ENCODE assay signal across 21 cellular contexts in genomic region chr10:68083953-68084352, GRCh38. TPM values are rescaled to one million over a fixed set of nuclear protein-coding genes. Genes with fewer than 3 reads are reported as not detected.
DNase-seq lines count a peak whose midpoint lies in the region; ATAC-seq, FAIRE-seq and TF ChIP-seq lines count a peak whose summit lies in the region.
"Had no signal": no experiment of that assay in that cellular context is flagged by ENCODE, and none has a peak within 500 bp of the region (broad histone marks: within the 10 kb centered on the region; RNA-seq: fewer than 3 reads in every experiment).

No MANE protein-coding gene starts in this region.

- dilution Hi-C loops in keratinocyte (cut with MboI; ENCODE audit: extremely low pct_ligation_motif_present, low sequenced_read_pairs), result no loop called here

- TF ChIP-seq EP300 in SK-N-SH (IDR thresholded peaks at IDR 0.05; ENCODE audit: borderline replicate concordance in 1 of 2, low read depth in 1 of 2, low read length in 1 of 2), result no peak

- H3K27ac ChIP-seq in right atrium auricular region (peak overlapping the region; percentile 13 to 30), right cardiac atrium (ENCODE audit: low read length) (no peak overlapping the region), SK-N-SH (ENCODE audit: low read depth in 2 of 2, low read length in 1 of 2) (peak overlapping the region in 1 of 2 experiments; percentile 55; a peak in 1 of 4 replicates), keratinocyte (ENCODE audit: control insufficient read depth, insufficient read depth, low read length) (no peak overlapping the region)

- H3K36me3 ChIP-seq in right atrium auricular region (no peaks in the 10 kb centered on the region), SK-N-SH (replicated peaks in 1 of 2; ENCODE audit: control insufficient read depth in 1 of 2, insufficient read depth in 2 of 2, low read length in 1 of 2) (no peaks in the 10 kb centered on the region), keratinocyte (ENCODE audit: control insufficient read depth in 2 of 2, extremely low read depth in 1 of 2, insufficient read depth in 2 of 2, low read length in 2 of 2) (no peaks in the 10 kb centered on the region)

- no peak overlapping the region for H3K9ac ChIP-seq in SK-N-SH
- no peak overlapping the region for H3K9ac ChIP-seq in keratinocyte (ENCODE audit: control insufficient read depth, extremely low read depth, insufficient read depth, low read length)

- ATAC-seq in right cardiac atrium (no peak), GM18907 (IDR thresholded peaks at IDR 0.05; ENCODE audit: unreplicated experiment) (no peak)

- no peak for DNase-seq in right atrium auricular region (ENCODE audit: low spot score)
- DNase-seq in right cardiac atrium, result no peak
- no peak for DNase-seq in SK-N-SH
- DNase-seq in keratinocyte (ENCODE audit: low read depth, low spot score), result no peak
- no peak for DNase-seq in GOT3 (lab: John Stamatoyannopoulos, UW)
- DNase-seq in activated naive CD8-positive, alpha-beta T cell treated with anti-CD3 and anti-CD28 coated beads for 36 hours, result no peak
- no peak for DNase-seq in NCI-H748 (lab: John Stamatoyannopoulos, UW; ENCODE audit: unreplicated experiment)
- DNase-seq: AML-193; CD4-positive, CD25-positive, alpha-beta regulatory T cell; DMS79; HCEC 1CT; KBM-7; NCI-H1092; NCI-H1694; NCI-H2107; NCI-H226; NCI-H526 had no signal

- H3K9me3 Mint-ChIP-seq in activated naive CD8-positive, alpha-beta T cell treated with anti-CD3 and anti-CD28 coated beads for 36 hours, result no peaks in the 10 kb centered on the region

- H3K79me2 ChIP-seq in SK-N-SH (ENCODE audit: insufficient read depth) (no peaks in the 10 kb centered on the region), keratinocyte (ENCODE audit: control insufficient read depth, insufficient read depth, low read length) (no peaks in the 10 kb centered on the region)

- no peak for TF ChIP-seq RAD21 in SK-N-SH (IDR thresholded peaks at IDR 0.05; ENCODE audit: low read length)

- peaks cover 10% of the 10 kb centered on the region for H3F3A ChIP-seq in SK-N-SH (replicated peaks; ENCODE audit: insufficient read depth)

- H2AFZ ChIP-seq in SK-N-SH (ENCODE audit: low read depth) (peak overlapping the region; percentile 64; the same call in 1 of the 2 replicates), keratinocyte (ENCODE audit: control insufficient read depth, low read length) (peak overlapping the region; percentile 32)

- H3K9me3 ChIP-seq in right atrium auricular region, result no peaks in the 10 kb centered on the region
- no peaks in the 10 kb centered on the region for H3K9me3 ChIP-seq in right cardiac atrium (ENCODE audit: control insufficient read depth, low read length)
- no peaks in the 10 kb centered on the region for H3K9me3 ChIP-seq in SK-N-SH
- no peaks in the 10 kb centered on the region for H3K9me3 ChIP-seq in keratinocyte (ENCODE audit: control insufficient read depth, low read depth, low read length)

- H3K4me3 ChIP-seq in right atrium auricular region (no peak overlapping the region), right cardiac atrium (ENCODE audit: low read length) (no peak overlapping the region), SK-N-SH (ENCODE audit: low read depth in 2 of 2, low read length in 1 of 2) (no peak overlapping the region), keratinocyte (ENCODE audit: control insufficient read depth in 2 of 3, extremely low read depth in 1 of 3, insufficient read depth in 2 of 3, low read depth in 1 of 3, low read length in 3 of 3) (no peak overlapping the region)

- no peak overlapping the region for H3K4me3 Mint-ChIP-seq in activated naive CD8-positive, alpha-beta T cell treated with anti-CD3 and anti-CD28 coated beads for 36 hours
- H3K4me3 Mint-ChIP-seq: CD4-positive, CD25-positive, alpha-beta regulatory T cell had no signal

- intact Hi-C loops in right cardiac atrium (cut with DNase I), result loop anchor here in 2 of 4 donors (2.0 to 5.0 kb wide), 3 partner anchors 73 to 218 kb away; no protein-coding TSS in a partner anchor

- H4K20me1 ChIP-seq in SK-N-SH (ENCODE audit: insufficient read depth), result no peaks in the 10 kb centered on the region
- no peaks in the 10 kb centered on the region for H4K20me1 ChIP-seq in keratinocyte (ENCODE audit: control insufficient read depth, extremely low read depth, insufficient read depth, low read length)

- POLR2A ChIA-PET in SK-N-SH (lab: Yijun Ruan, JAX), result no interaction called here

- CTCF ChIA-PET in SK-N-SH (lab: Yijun Ruan, JAX), result interaction anchor here (1.3 to 4.4 kb wide), 3 partner anchors 72 to 218 kb away, joined by 6 to 50 read pairs (median 9); no protein-coding TSS in a partner anchor

- H3K27ac Mint-ChIP-seq in activated naive CD8-positive, alpha-beta T cell treated with anti-CD3 and anti-CD28 coated beads for 36 hours, result no peak overlapping the region
- H3K27ac Mint-ChIP-seq: CD4-positive, CD25-positive, alpha-beta regulatory T cell had no signal

- H3K36me3 Mint-ChIP-seq in activated naive CD8-positive, alpha-beta T cell treated with anti-CD3 and anti-CD28 coated beads for 36 hours, result no peaks in the 10 kb centered on the region
- H3K36me3 Mint-ChIP-seq: CD4-positive, CD25-positive, alpha-beta regulatory T cell had no signal

- peaks cover 7% of the 10 kb centered on the region for H3K4me1 Mint-ChIP-seq in activated naive CD8-positive, alpha-beta T cell treated with anti-CD3 and anti-CD28 coated beads for 36 hours

- H3K27me3 Mint-ChIP-seq in activated naive CD8-positive, alpha-beta T cell treated with anti-CD3 and anti-CD28 coated beads for 36 hours, result peaks cover 29% of the 10 kb centered on the region

- peaks cover 0 to 5% of the 10 kb centered on the region in 2 donors for H3K4me1 ChIP-seq in right atrium auricular region
- H3K4me1 ChIP-seq in right cardiac atrium (ENCODE audit: control insufficient read depth, insufficient read depth, low read length), result no peaks in the 10 kb centered on the region
- peaks cover 0 to 32% of the 10 kb centered on the region in 2 experiments; a peak in 2 of 4 replicates for H3K4me1 ChIP-seq in SK-N-SH (ENCODE audit: control insufficient read depth in 1 of 2, insufficient read depth in 2 of 2, low read depth in 1 of 2, low read length in 1 of 2)
- peaks cover 22% of the 10 kb centered on the region for H3K4me1 ChIP-seq in keratinocyte (ENCODE audit: control insufficient read depth, extremely low read depth, insufficient read depth, low read length)

- no peak for FAIRE-seq in keratinocyte (lab: Jason Lieb, UNC)
- FAIRE-seq: GM12892, GM19239, HTR-8/SVneo had no signal

- no peak for TF ChIP-seq CTCF in right atrium auricular region (IDR thresholded peaks at IDR 0.05)
- no peak for TF ChIP-seq CTCF in SK-N-SH (IDR thresholded peaks at IDR 0.05)
- no peak for TF ChIP-seq CTCF in keratinocyte (optimal IDR thresholded peaks at IDR 0.05 in 1 of 3, IDR thresholded peaks at IDR 0.05 in 1 of 3, conservative IDR thresholded peaks at IDR 0.05 in 1 of 3; ENCODE audit: extremely low read depth in 1 of 3, insufficient read depth in 2 of 3, low read length in 3 of 3)

- no peaks in the 10 kb centered on the region for H3K9me2 ChIP-seq in SK-N-SH

- WGBS in right cardiac atrium, result 24% methylated on average over 1 of the region's 1 CpG
- WGBS in SK-N-SH (ENCODE audit: low lambda C conversion rate), result 59% methylated on average over 1 of the region's 1 CpG

- H3K9me1 ChIP-seq in keratinocyte (ENCODE audit: control insufficient read depth, extremely low read depth, insufficient read depth, low read length), result no peaks in the 10 kb centered on the region

- H3K4me2 ChIP-seq in SK-N-SH, result no peak overlapping the region
- H3K4me2 ChIP-seq in keratinocyte (ENCODE audit: control insufficient read depth, extremely low read depth, insufficient read depth, low read depth, low read length), result no peak overlapping the region

- H3K27me3 ChIP-seq in right atrium auricular region (no peaks in the 10 kb centered on the region), right cardiac atrium (ENCODE audit: control insufficient read depth, insufficient read depth) (no peaks in the 10 kb centered on the region), SK-N-SH (ENCODE audit: insufficient read depth) (no peaks in the 10 kb centered on the region), keratinocyte (ENCODE audit: control insufficient read depth, extremely low read depth, insufficient read depth, low read length) (no peaks in the 10 kb centered on the region)

TF ChIP-seq in SK-N-SH, 30 proteins besides CTCF, POLR2A, EP300 and RAD21 (continues in another document):
- TF ChIP-seq FOXJ3 (CRISPR knock-in tag; IDR thresholded peaks at IDR 0.05) (no peak), SMC3 (IDR thresholded peaks at IDR 0.05; ENCODE audit: low read depth, low read length) (no peak)

RNA-seq across cellular contexts. Expression of gene HERC4, which starts 8.9 kb away (rescaled TPM):
- total RNA-seq in right atrium auricular region, result 10 to 100 TPM; 22.0 to 22.5 TPM
- 10 to 100 TPM; 33.2 to 37.0 (median 34.5) TPM for total RNA-seq in right cardiac atrium
- polyA plus RNA-seq in right cardiac atrium, result 14.0 TPM
- 16.2 and 24.3 TPM in 2 replicates for polyA plus RNA-seq in SK-N-SH (2012; rRNA removed)
- polyA plus RNA-seq in SK-N-SH (2012; cell fraction: cytosol; rRNA removed), result 23.0 and 24.9 TPM in 2 replicates
- polyA plus RNA-seq in SK-N-SH (2012; cell fraction: nucleus; rRNA removed), result 20.4 and 48.8 TPM in 2 replicates
- polyA plus RNA-seq in keratinocyte, result 28.0 to 42.9 TPM (median 29.6 TPM) in 3 replicates
- 66.0 TPM for polyA plus RNA-seq in keratinocyte (2011; ENCODE audit: low read depth)
- polyA plus RNA-seq in keratinocyte (2011; cell fraction: cytosol; rRNA removed), result 16.2 and 32.2 TPM in 2 replicates
- 51.5 and 70.2 TPM in 2 replicates for polyA plus RNA-seq in keratinocyte (2011; cell fraction: nucleus; rRNA removed)
- polyA plus RNA-seq in keratinocyte (2012; ENCODE audit: low replicate concordance), result 34.8 and 51.8 TPM in 2 replicates
- polyA minus RNA-seq in keratinocyte, result 8.4 to 64.9 TPM (median 32.8 TPM) in 3 replicates
- polyA minus RNA-seq in keratinocyte (2011; cell fraction: cytosol; rRNA and poly(A)+ RNA removed), result 23.8 TPM
- polyA minus RNA-seq in keratinocyte (2011; cell fraction: nucleus; rRNA and poly(A)+ RNA removed), result 66.9 and 132 TPM in 2 replicates
- total RNA-seq in activated naive CD8-positive, alpha-beta T cell treated with anti-CD3 and anti-CD28 coated beads for 36 hours, result 10 to 100 TPM; 38.2 to 39.9 TPM

RNA-seq across cellular contexts. Expression of gene MYPN, which starts 25.3 kb away (rescaled TPM):
- total RNA-seq in right atrium auricular region, result 100 to 1,000 TPM in 1 of 2 donors, 10 to 100 TPM in 1; 93.5 to 145 TPM
- total RNA-seq in right cardiac atrium, result 100 to 1,000 TPM in 1 of 4 donors, 10 to 100 TPM in 3; 81.6 to 134 (median 84.8) TPM
- polyA plus RNA-seq in right cardiac atrium, result 27.2 TPM
- 0.43 and 0.73 TPM in 2 replicates for polyA plus RNA-seq in SK-N-SH (2012; rRNA removed)
- 0.48 and 0.50 TPM in 2 replicates for polyA plus RNA-seq in SK-N-SH (2012; cell fraction: cytosol; rRNA removed)
- polyA plus RNA-seq in SK-N-SH (2012; cell fraction: nucleus; rRNA removed), result 0.87 and 0.90 TPM in 2 replicates
- 0.42 to 1.0 TPM (median 0.54 TPM) in 3 replicates for polyA plus RNA-seq in keratinocyte
- 0.71 TPM for polyA plus RNA-seq in keratinocyte (2011; ENCODE audit: low read depth)
- polyA plus RNA-seq in keratinocyte (2011; cell fraction: cytosol; rRNA removed), result 1.0 and 1.5 TPM in 2 replicates
- 2.9 and 3.2 TPM in 2 replicates for polyA plus RNA-seq in keratinocyte (2011; cell fraction: nucleus; rRNA removed)
- 0.38 and 0.79 TPM in 2 replicates for polyA plus RNA-seq in keratinocyte (2012; ENCODE audit: low replicate concordance)
- 0.56 to 1.9 TPM (median 0.58 TPM) in 3 replicates for polyA minus RNA-seq in keratinocyte
- 1.2 TPM for polyA minus RNA-seq in keratinocyte (2011; cell fraction: cytosol; rRNA and poly(A)+ RNA removed)
- 2.1 and 3.6 TPM in 2 replicates for polyA minus RNA-seq in keratinocyte (2011; cell fraction: nucleus; rRNA and poly(A)+ RNA removed)
- total RNA-seq in activated naive CD8-positive, alpha-beta T cell treated with anti-CD3 and anti-CD28 coated beads for 36 hours, result not detected
- total RNA-seq: CD4-positive, CD25-positive, alpha-beta regulatory T cell had no signal
- polyA plus RNA-seq: CD4-positive, CD25-positive, alpha-beta regulatory T cell had no signal

Comparison
In these comparisons a context has a peak if more than half of its experiments do, and no peak if none do; other contexts are left out.
1. H3K27ac ChIP-seq: peak in right atrium auricular region (2 of 2); none in right cardiac atrium (single experiment) and keratinocyte (single experiment).
2. RNA of gene MYPN, which starts 25.3 kb away (total RNA-seq): 93.5 to 145 TPM in right atrium auricular region and 81.6 to 134 TPM in right cardiac atrium; not detected in activated naive CD8-positive, alpha-beta T cell treated with anti-CD3 and anti-CD28 coated beads for 36 hours; every median in the first group is over 10 times any median in the second.